Comparison of ENCODE assay signal across 1 cellular context in genomic region chr5:177425801-177426565, GRCh38.
TF ChIP-seq lines count a peak whose summit lies in the region.

No MANE protein-coding gene starts in this region.

TF ChIP-seq in K562, 482 proteins besides CTCF, POLR2A, EP300 and RAD21 (continued from another document and continues in another):
- TF ChIP-seq KLF6 (CRISPR knock-in tag; IDR thresholded peaks at IDR 0.05; ENCODE audit: borderline replicate concordance) (peak; percentile 77; the same call in 1 of the 2 replicates), ETV6 (IDR thresholded peaks at IDR 0.05; ENCODE audit: borderline replicate concordance in 1 of 2, low read depth in 2 of 2, low read length in 1 of 2) (no peak), ETV6 (CRISPR knock-in tag; IDR thresholded peaks at IDR 0.05; ENCODE audit: borderline replicate concordance) (no peak), RFX7 (CRISPR knock-in tag; IDR thresholded peaks at IDR 0.05) (no peak), BRCA1 (IDR thresholded peaks at IDR 0.05) (no peak), BRCA1 (CRISPR knock-in tag; IDR thresholded peaks at IDR 0.05) (no peak), NR2F6 (CRISPR knock-in tag; IDR thresholded peaks at IDR 0.05) (no peak), ELF4 (CRISPR knock-in tag; IDR thresholded peaks at IDR 0.05) (0 out of 2 replicates have a peak, but pooled peaks have one; percentile 37), ZNF263 (CRISPR knock-in tag; IDR thresholded peaks at IDR 0.05; ENCODE audit: borderline replicate concordance) (no peak), ZNF311 (CRISPR knock-in tag; IDR thresholded peaks at IDR 0.05) (no peak), PYGO2 (tag; IDR thresholded peaks at IDR 0.05) (no peak), NRF1 (conservative IDR thresholded peaks at IDR 0.05 in 1 of 2, IDR thresholded peaks at IDR 0.05 in 1 of 2) (peak; percentile 79 to 82), RFX1 (IDR thresholded peaks at IDR 0.05) (no peak), BRD4 (IDR thresholded peaks at IDR 0.05) (no peak; the same call in 1 of the 2 replicates), HOXB6 (CRISPR knock-in tag; IDR thresholded peaks at IDR 0.05; ENCODE audit: borderline replicate concordance) (no peak), RREB1 (CRISPR knock-in tag; IDR thresholded peaks at IDR 0.05) (no peak), PTBP1 (IDR thresholded peaks at IDR 0.05; ENCODE audit: low read depth, low read length) (peak; percentile 95), MTA2 (IDR thresholded peaks at IDR 0.05; ENCODE audit: low read depth) (no peak), E2F3 (CRISPR knock-in tag; IDR thresholded peaks at IDR 0.05) (no peak), E2F8 (IDR thresholded peaks at IDR 0.05; ENCODE audit: low read depth, partially characterized antibody) (no peak), DMBX1 (CRISPR knock-in tag; IDR thresholded peaks at IDR 0.05; ENCODE audit: borderline replicate concordance) (no peak), ZBTB33 (CRISPR knock-in tag; IDR thresholded peaks at IDR 0.05) (peak; percentile 59; the same call in 1 of the 2 replicates), ZNF318 (IDR thresholded peaks at IDR 0.05; ENCODE audit: borderline replicate concordance in 1 of 2, low read depth in 1 of 2) (no peak), RBBP5 (IDR thresholded peaks at IDR 0.05; ENCODE audit: borderline replicate concordance, insufficient read depth, low read length, poor library complexity, severe bottlenecking) (peak; percentile 21), POLR2B (IDR thresholded peaks at IDR 0.05; ENCODE audit: low read depth, partially characterized antibody) (peak; percentile 93), ZSCAN32 (CRISPR knock-in tag; IDR thresholded peaks at IDR 0.05) (no peak), RUNX1 (IDR thresholded peaks at IDR 0.05; ENCODE audit: low read depth) (no peak), SIX5 (IDR thresholded peaks at IDR 0.05; ENCODE audit: borderline replicate concordance in 1 of 2, insufficient read depth in 1 of 2, low read depth in 1 of 2, low read length in 2 of 2) (no peak), FOXJ3 (CRISPR knock-in tag; IDR thresholded peaks at IDR 0.05) (no peak), ZFP1 (CRISPR knock-in tag; IDR thresholded peaks at IDR 0.05) (no peak), MLX (CRISPR knock-in tag; conservative IDR thresholded peaks at IDR 0.05) (no peak), CREM (IDR thresholded peaks at IDR 0.05; ENCODE audit: low read depth) (peak; percentile 91), HSF4 (CRISPR knock-in tag; IDR thresholded peaks at IDR 0.05; ENCODE audit: borderline replicate concordance) (no peak), ZEB2 (IDR thresholded peaks at IDR 0.05) (0 out of 2 replicates have a peak, but pooled peaks have one; percentile 21), ZNF431 (CRISPR knock-in tag; IDR thresholded peaks at IDR 0.05) (no peak), ZNF57 (CRISPR knock-in tag; IDR thresholded peaks at IDR 0.05) (no peak), CCAR2 (IDR thresholded peaks at IDR 0.05; ENCODE audit: low read depth, low read length) (no peak), HOMEZ (CRISPR knock-in tag; IDR thresholded peaks at IDR 0.05) (no peak), ZBTB43 (CRISPR knock-in tag; IDR thresholded peaks at IDR 0.05) (0 out of 2 replicates have a peak, but pooled peaks have one; percentile 51)
